ENCODE assay signal across 8 cellular contexts in the genomic region with DNA sequence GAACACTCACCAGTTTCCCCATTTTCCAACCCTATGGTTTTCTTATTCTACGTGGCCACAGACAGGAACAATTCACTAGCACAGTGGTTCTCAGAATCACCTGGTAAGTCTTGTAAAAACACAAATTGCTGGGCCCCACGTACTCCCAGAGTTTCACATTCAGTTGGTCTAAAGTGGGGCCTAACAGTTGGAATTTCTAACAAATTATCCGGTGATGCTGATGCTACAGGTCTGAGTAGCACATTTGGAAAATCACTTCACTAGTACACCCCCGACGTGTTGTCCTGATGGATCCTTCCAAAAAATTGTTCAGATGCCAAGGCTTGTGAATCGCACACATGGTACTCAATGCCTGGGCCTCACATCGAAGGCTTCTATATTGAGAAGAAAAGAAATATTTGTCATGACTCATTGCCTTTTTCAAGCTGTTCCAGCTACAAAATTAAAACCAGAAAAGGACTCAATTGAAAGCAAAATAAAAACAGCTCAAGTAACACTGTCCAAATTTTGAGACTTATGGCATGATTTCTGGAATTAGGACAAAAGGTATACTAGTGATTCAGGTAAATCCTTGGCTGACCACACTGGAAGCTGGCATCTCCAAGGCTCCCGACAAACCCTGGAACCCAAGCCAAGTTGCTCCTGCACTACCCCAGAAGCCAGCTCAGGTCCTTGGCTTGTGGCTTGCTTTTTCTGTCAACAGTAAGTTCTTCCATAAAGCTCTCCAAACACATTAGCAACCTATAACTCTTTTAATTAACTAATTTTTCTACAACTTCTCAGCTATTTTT. TPM values are rescaled to one million over a fixed set of nuclear protein-coding genes. Genes with fewer than 3 reads are reported as not detected.
DNase-seq lines count a peak whose midpoint lies in the region; ATAC-seq and TF ChIP-seq lines count a peak whose summit lies in the region.

No MANE protein-coding gene starts in this region.

- peak overlapping the region; percentile 52 to 97 for H4K8ac ChIP-seq in IMR-90 (ENCODE audit: low read depth in 2 of 2, low read length in 2 of 2)

- intact Hi-C loops in IMR-90 (cut with micrococcal nuclease) = loop anchor here (2.0 kb wide), 1 partner anchor 14 kb away; a partner anchor contains a TSS

- H3K9me3 ChIP-seq in IMR-90 (ENCODE audit: control insufficient read depth, insufficient read depth, low read length) = no peaks in the 10 kb centered on the region

- peak overlapping the region; percentile 96 for H3K23ac ChIP-seq in IMR-90 (ENCODE audit: low read depth, low read length)

- peak overlapping the region; percentile 96 for H2BK5ac ChIP-seq in IMR-90 (ENCODE audit: low read depth, low read length, poor library complexity, severe bottlenecking)

- peak; percentile 28 for ATAC-seq in IMR-90 (ENCODE audit: low read depth)
- ATAC-seq in HG02870 (IDR thresholded peaks at IDR 0.05; ENCODE audit: unreplicated experiment) = no peak

- WGBS in IMR-90 (ENCODE audit: extremely low coverage in 2 of 2, insufficient read length in 1 of 2), 2 experiments = 0% methylated on average over 1 of the region's 8 CpGs; no CpG with 5 or more reads in 1 of the 2 experiments

- H2AFZ ChIP-seq in IMR-90 (replicated peaks; ENCODE audit: low read length, poor library complexity) = peak overlapping the region; percentile 83

- in situ Hi-C loops in IMR-90 (cut with MboI; ENCODE audit: low sequenced_read_pairs) = no loop called here

- peaks cover 25% of the 10 kb centered on the region for H3K4me1 ChIP-seq in IMR-90 (ENCODE audit: control insufficient read depth, insufficient read depth, low read length)

- H4K20me1 ChIP-seq in IMR-90 (ENCODE audit: insufficient read depth, low read length) = no peaks in the 10 kb centered on the region

- dilution Hi-C loops in IMR-90 (cut with HindIII; ENCODE audit: low sequenced_read_pairs, unreplicated experiment) = no loop called here

- POLR2A ChIA-PET in IMR-90 (lab: Charles Lee; ENCODE audit: unreplicated experiment) = interaction anchor here (0.7 to 1.2 kb wide), 5 partner anchors 10 to 190 kb away, joined by 3 to 7 read pairs (median 3); a partner anchor contains a TSS

- H4K91ac ChIP-seq in IMR-90 (ENCODE audit: insufficient read depth, low read depth, low read length) = peak overlapping the region; percentile 90

- peak overlapping the region; percentile 93 for H3K27ac ChIP-seq in IMR-90 (ENCODE audit: insufficient read depth, low read length)

- H2BK20ac ChIP-seq in IMR-90 (ENCODE audit: low read depth, low read length) = peak overlapping the region; percentile 99

- H3K27ac Mint-ChIP-seq in mesothelial cell of epicardium = peak overlapping the region; percentile 73

- TF ChIP-seq CTCF in AG10803 (conservative IDR thresholded peaks at IDR 0.05; ENCODE audit: low read length) = no peak
- TF ChIP-seq CTCF in IMR-90 (conservative IDR thresholded peaks at IDR 0.05; ENCODE audit: low read depth, low read length) = no peak
- no peak for TF ChIP-seq CTCF in mesothelial cell of epicardium (IDR thresholded peaks at IDR 0.05; ENCODE audit: unreplicated experiment)

- H3K9ac ChIP-seq in IMR-90 (ENCODE audit: low read depth, low read length) = peak overlapping the region; percentile 50; the same call in 1 of the 2 replicates

- peak overlapping the region; percentile 56 for H3K4me2 ChIP-seq in IMR-90 (ENCODE audit: low read depth, low read length)

- peak; percentile 99 for DNase-seq in AG10803 (ENCODE audit: low read depth)
- DNase-seq in IMR-90 = peak; percentile 97
- DNase-seq in brain pericyte (ENCODE audit: low read depth, low spot score) = peak; percentile 79
- DNase-seq in mesothelial cell of epicardium (ENCODE audit: low spot score in 2 of 2, unreplicated experiment in 2 of 2) = no peak
- DNase-seq in NCI-H1105 treated with DMSO at 0.1 percent for 48 hours (lab: John Stamatoyannopoulos, UW) = no peak
- no peak for DNase-seq in activated gamma-delta T cell (lab: John Stamatoyannopoulos, UW)
- no peak for DNase-seq in pons (ENCODE audit: low spot score)

- H3K4ac ChIP-seq in IMR-90 (ENCODE audit: low read depth, low read length) = peak overlapping the region; percentile 98

- TF ChIP-seq POLR2A in IMR-90 (IDR thresholded peaks at IDR 0.05; ENCODE audit: low read depth, low read length) = no peak

- CTCF ChIA-PET in IMR-90 (lab: Yijun Ruan, JAX) = interaction anchor here (0.9 kb wide), 1 partner anchor 9 kb away, joined by 3 read pairs; no protein-coding TSS in a partner anchor

- H2BK120ac ChIP-seq in IMR-90 (ENCODE audit: low read depth, low read length) = peak overlapping the region; percentile 99

- H3K9me1 ChIP-seq in IMR-90 (ENCODE audit: insufficient read depth, low read length) = peaks cover 9% of the 10 kb centered on the region

- H3K56ac ChIP-seq in IMR-90 (ENCODE audit: extremely low read depth, insufficient read depth, low read length) = peak overlapping the region; percentile 92

- H3K27me3 ChIP-seq in IMR-90 (ENCODE audit: control insufficient read depth, insufficient read depth, low read length) = no peaks in the 10 kb centered on the region

- no TSS peak for BruUV-seq in IMR-90 (replicated peaks; lab: Mats Ljungman, UMichigan)

- H3K36me3 Mint-ChIP-seq in mesothelial cell of epicardium = no peaks in the 10 kb centered on the region

- TF ChIP-seq RAD21 in IMR-90 (IDR thresholded peaks at IDR 0.05; ENCODE audit: low read length) = no peak

- H3K4me3 Mint-ChIP-seq in mesothelial cell of epicardium = no peak overlapping the region

- H4K5ac ChIP-seq in IMR-90 (ENCODE audit: low read depth, low read length) = peak overlapping the region; percentile 96

- H3K36me3 ChIP-seq in IMR-90 (ENCODE audit: control insufficient read depth, insufficient read depth, low read length) = no peaks in the 10 kb centered on the region

- H2AK5ac ChIP-seq in IMR-90 (ENCODE audit: low read depth, low read length) = peak overlapping the region; percentile 84

- peak overlapping the region; percentile 93 for H2BK15ac ChIP-seq in IMR-90 (ENCODE audit: low read depth, low read length)

- H2AK9ac ChIP-seq in IMR-90 (replicated peaks; ENCODE audit: low read depth, low read length, poor library complexity) = peak overlapping the region; percentile 67

- H3K27me3 Mint-ChIP-seq in mesothelial cell of epicardium (ENCODE audit: low read depth) = no peaks in the 10 kb centered on the region

- peak overlapping the region; percentile 99 for H3K18ac ChIP-seq in IMR-90 (ENCODE audit: low read depth, low read length)

- peaks cover 7 to 50% of the 10 kb centered on the region in 2 experiments; a peak in 3 of 4 replicates for H3K79me1 ChIP-seq in IMR-90 (ENCODE audit: low read depth in 1 of 2, low read length in 2 of 2)

- no peaks in the 10 kb centered on the region for H3K9me3 Mint-ChIP-seq in mesothelial cell of epicardium

- peaks cover 35% of the 10 kb centered on the region for H3K4me1 Mint-ChIP-seq in mesothelial cell of epicardium

- H3K4me3 ChIP-seq in AG10803 (ENCODE audit: low read length) (peak overlapping the region; percentile 48), IMR-90 (ENCODE audit: insufficient read depth, low read depth, low read length) (no peak overlapping the region)

- peak overlapping the region; percentile 82 for H3K14ac ChIP-seq in IMR-90 (replicated peaks; ENCODE audit: low read depth, low read length)

TF ChIP-seq in IMR-90, 13 proteins besides CTCF, POLR2A, EP300 and RAD21:
- peak; percentile 17; the same call in 1 of the 2 replicates for TF ChIP-seq FOS (IDR thresholded peaks at IDR 0.05; ENCODE audit: low read depth, low read length)
- no peak for TF ChIP-seq MAZ (IDR thresholded peaks at IDR 0.05; ENCODE audit: borderline replicate concordance, low read depth, low read length)
- TF ChIP-seq MXI1 (IDR thresholded peaks at IDR 0.05; ENCODE audit: borderline replicate concordance, low read depth, low read length) = no peak
- TF ChIP-seq BHLHE40 (IDR thresholded peaks at IDR 0.05; ENCODE audit: low read depth, low read length) = peak; percentile 72
- TF ChIP-seq CEBPB (IDR thresholded peaks at IDR 0.05; ENCODE audit: low read depth, low read length) = no peak
- no peak for TF ChIP-seq MAFK (IDR thresholded peaks at IDR 0.05; ENCODE audit: low read depth, low read length)

RNA-seq across cellular contexts. Expression of a gene that starts 12.9 kb away (rescaled TPM):
- 6,409 and 6,735 TPM in 2 replicates for total RNA-seq in IMR-90 (2012; rRNA removed)
- 4,502 and 5,313 TPM in 2 replicates for polyA plus RNA-seq in IMR-90 (2012; rRNA removed)
- 3,296 and 6,454 TPM in 2 replicates for polyA plus RNA-seq in IMR-90 (2012; cell fraction: cytosol; rRNA removed)
- 3,181 and 7,305 TPM in 2 replicates for polyA plus RNA-seq in IMR-90 (2012; cell fraction: nucleus; rRNA removed; ENCODE audit: low replicate concordance)
- total RNA-seq in mesothelial cell of epicardium = 1,386 to 1,516 TPM (median 1,481 TPM) in 3 replicates

RNA-seq across cellular contexts. Expression of a gene that starts 13.7 kb away (rescaled TPM):
- total RNA-seq in IMR-90 (2012; rRNA removed) (4.7 and 6.7 TPM in 2 replicates), mesothelial cell of epicardium (8.2 to 12.3 TPM (median 8.6 TPM) in 3 replicates)
- 2.1 and 2.2 TPM in 2 replicates for polyA plus RNA-seq in IMR-90 (2012; rRNA removed)
- 0.90 and 4.7 TPM in 2 replicates for polyA plus RNA-seq in IMR-90 (2012; cell fraction: cytosol; rRNA removed)
- polyA plus RNA-seq in IMR-90 (2012; cell fraction: nucleus; rRNA removed; ENCODE audit: low replicate concordance) = 0.49 and 4.0 TPM in 2 replicates

Comparison
In these comparisons a context has a peak if more than half of its experiments do, and no peak if none do; other contexts are left out.
1. DNase-seq: peak in AG10803 (single experiment), IMR-90 (single experiment) and brain pericyte (single experiment); none in mesothelial cell of epicardium (0 of 2), NCI-H1105 treated with DMSO at 0.1 percent for 48 hours (single experiment), activated gamma-delta T cell (single experiment) and pons (single experiment).